7 cellular contexts compared by ENCODE assay signal in genomic region chr11:575996-576756, GRCh38.
DNase-seq lines count a peak whose midpoint lies in the region; ATAC-seq and TF ChIP-seq lines count a peak whose summit lies in the region.

PHRF1 (plus strand) TSS chr11:576470; CDS start chr11:581513, 5,043 bp downstream.

- ATAC-seq in GM18517 (IDR thresholded peaks at IDR 0.05; ENCODE audit: unreplicated experiment) (peak; percentile 91), HG03039 (IDR thresholded peaks at IDR 0.05; ENCODE audit: unreplicated experiment) (peak; percentile 66)

- peak; percentile 90 for DNase-seq in NCI-H2081 treated with DMSO at 0.1 percent for 48 hours (lab: John Stamatoyannopoulos, UW)
- peak; percentile 78 for DNase-seq in T1000 (lab: John Stamatoyannopoulos, UW)
- peak; percentile 97 for DNase-seq in astrocyte of the hippocampus (ENCODE audit: low read depth, low spot score)
- DNase-seq in hippocampal formation (lab: John Stamatoyannopoulos, UW) = peak; percentile 96 to 97
- DNase-seq in retinal pigment epithelial cell (ENCODE audit: low read depth) = peak; percentile 68

- no peak for TF ChIP-seq CTCF in retinal pigment epithelial cell (conservative IDR thresholded peaks at IDR 0.05; ENCODE audit: low read depth, low read length)

- peak within 1 kb of the TSS; percentile 92 for H3K4me3 ChIP-seq in retinal pigment epithelial cell (ENCODE audit: low read length)

Comparison
In these comparisons a context has a peak if more than half of its experiments do, and no peak if none do; other contexts are left out.
1. Peak in every context shown above with its lines: DNase-seq, ATAC-seq and H3K4me3 ChIP-seq.